In the genomic region with DNA sequence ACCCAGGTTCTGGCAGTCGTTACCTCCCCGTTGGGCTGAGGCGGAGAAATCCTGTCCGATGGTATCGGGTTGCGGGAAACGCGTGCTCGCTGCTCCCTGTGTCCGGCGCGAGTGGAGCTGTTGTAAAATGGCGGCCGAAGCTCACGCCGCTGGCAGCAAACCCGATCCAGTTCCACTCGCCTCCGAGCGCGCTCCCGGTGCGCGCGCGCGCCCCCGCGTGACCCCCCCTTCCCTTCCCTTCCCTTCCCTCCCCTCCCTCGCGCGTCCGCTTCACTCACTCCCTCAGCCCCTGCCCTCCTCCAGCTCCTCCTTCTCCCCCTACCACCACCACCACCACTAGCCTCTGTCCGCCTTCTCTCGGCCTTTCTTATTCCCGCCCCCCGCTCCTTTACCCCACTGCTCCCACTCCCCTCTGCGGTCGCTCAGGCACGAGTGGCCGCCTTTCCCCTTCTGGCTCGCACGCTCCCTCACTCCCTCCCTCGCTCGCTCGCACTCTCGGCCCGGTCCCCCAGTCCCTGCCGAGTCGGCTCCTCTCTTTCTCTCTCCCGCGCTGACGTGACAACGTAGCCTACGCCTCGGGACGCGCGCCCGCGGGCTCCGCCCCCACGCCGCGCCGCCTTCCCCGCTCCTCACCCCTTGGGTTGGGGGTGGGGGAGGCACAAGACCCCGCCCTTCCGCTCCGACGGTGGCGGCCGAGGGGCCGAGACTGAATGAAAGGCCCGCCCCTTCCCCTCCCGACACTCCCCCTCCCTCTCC, we compare ENCODE assay signal across 8 cellular contexts. TPM values are rescaled to one million over a fixed set of nuclear protein-coding genes. Genes with fewer than 3 reads are reported as not detected.
DNase-seq lines count a peak whose midpoint lies in the region; ATAC-seq and TF ChIP-seq lines count a peak whose summit lies in the region.

A gene (minus strand): TSS at position 113 of the 756 bp plus-strand sequence. CDS start 1,447 bp downstream, outside the sequence.

- H3K4me1 ChIP-seq in CD4-positive, CD25-positive, alpha-beta regulatory T cell (ENCODE audit: control insufficient read depth, insufficient read depth, low read length, poor library complexity, severe bottlenecking): peaks cover 42% of the 10 kb centered on the region
- peaks cover 1 to 18% (median 11%) of the 10 kb centered on the region in 4 donors for H3K4me1 ChIP-seq in liver (ENCODE audit: control insufficient read depth in 4 of 4, insufficient read depth in 4 of 4, low read length in 3 of 4)

- DNase-seq in CD4-positive, CD25-positive, alpha-beta regulatory T cell: peak; percentile 97 to 99 (median 98)
- peak; percentile 98 for DNase-seq in NCI-H82 (lab: John Stamatoyannopoulos, UW)
- DNase-seq in activated CD4-positive, alpha-beta T cell treated with anti-CD3 and anti-CD28 coated beads, Interleukin-2, amount 50 U/mL, for 48 hours: peak; percentile 98
- peak; percentile 98 for DNase-seq in dermis blood vessel endothelial cell
- peak; percentile 98 for DNase-seq in stimulated activated CD4-positive, alpha-beta T cell treated with anti-CD3 and anti-CD28 coated beads, Interleukin-4, amount 100 ng/mL, for 1 hour

- WGBS in liver: under 1% methylated on average over 76 of the region's 76 CpGs

- H3K9me3 Mint-ChIP-seq in CD4-positive, CD25-positive, alpha-beta regulatory T cell: peaks cover 0 to 6% (median 0%) of the 10 kb centered on the region in 7 donors

- no peaks in the 10 kb centered on the region for H3K27me3 ChIP-seq in CD4-positive, CD25-positive, alpha-beta regulatory T cell (ENCODE audit: control insufficient read depth, insufficient read depth, low read length)
- no peaks in the 10 kb centered on the region for H3K27me3 ChIP-seq in liver (ENCODE audit: control insufficient read depth in 4 of 4, insufficient read depth in 4 of 4, low read length in 3 of 4)

- peaks cover 18% of the 10 kb centered on the region for H3K36me3 ChIP-seq in CD4-positive, CD25-positive, alpha-beta regulatory T cell (ENCODE audit: control insufficient read depth, insufficient read depth, low read length)
- peaks cover 2 to 13% (median 6%) of the 10 kb centered on the region in 4 donors for H3K36me3 ChIP-seq in liver (ENCODE audit: control insufficient read depth in 4 of 4, insufficient read depth in 3 of 4, low read depth in 1 of 4, low read length in 3 of 4)

- peak within 1 kb of the TSS; percentile 92 to 99 (median 98) for H3K4me3 Mint-ChIP-seq in CD4-positive, CD25-positive, alpha-beta regulatory T cell

- peaks cover 27% of the 10 kb centered on the region for H3K36me3 Mint-ChIP-seq in CD4-positive, CD25-positive, alpha-beta regulatory T cell

- H3K4me1 Mint-ChIP-seq in CD4-positive, CD25-positive, alpha-beta regulatory T cell: peaks cover 34 to 58% (median 49%) of the 10 kb centered on the region in 4 donors

- peaks cover 6% of the 10 kb centered on the region for H3K27me3 Mint-ChIP-seq in CD4-positive, CD25-positive, alpha-beta regulatory T cell

- no peaks in the 10 kb centered on the region for H3K9me3 ChIP-seq in CD4-positive, CD25-positive, alpha-beta regulatory T cell (ENCODE audit: control insufficient read depth in 2 of 2, low read length in 2 of 2)
- no peaks in the 10 kb centered on the region for H3K9me3 ChIP-seq in liver (ENCODE audit: control insufficient read depth in 4 of 4, low read length in 3 of 4)

- peak within 1 kb of the TSS; percentile 99 for H3K27ac ChIP-seq in CD4-positive, CD25-positive, alpha-beta regulatory T cell (ENCODE audit: insufficient read depth, low read length, poor library complexity, severe bottlenecking)
- H3K27ac ChIP-seq in liver (ENCODE audit: low read depth in 1 of 2, low read length in 2 of 2): peak within 1 kb of the TSS; percentile 99 to 100

- no peak for TF ChIP-seq RAD21 in liver (IDR thresholded peaks at IDR 0.05)

- H3K4me3 ChIP-seq in CD4-positive, CD25-positive, alpha-beta regulatory T cell (ENCODE audit: low read depth, low read length): peak within 1 kb of the TSS; percentile 92
- peak within 1 kb of the TSS; percentile 79 to 97 (median 96) for H3K4me3 ChIP-seq in liver (ENCODE audit: low read depth in 1 of 3, low read length in 3 of 3)

- peak within 1 kb of the TSS; percentile 97 to 99 (median 97) for H3K27ac Mint-ChIP-seq in CD4-positive, CD25-positive, alpha-beta regulatory T cell

- peak; percentile 81 to 86 for ATAC-seq in CD4-positive, CD25-positive, alpha-beta regulatory T cell (ENCODE audit: low read depth in 2 of 2)
- ATAC-seq in GM19452 (IDR thresholded peaks at IDR 0.05; ENCODE audit: unreplicated experiment) (peak; percentile 71), HG03575 (IDR thresholded peaks at IDR 0.05; ENCODE audit: extremely low read depth, insufficient number of reproducible peaks, low FRiP score, unreplicated experiment) (peak; percentile 35)

- peak within 1 kb of the TSS; percentile 91 to 94 for H3K9ac ChIP-seq in liver (ENCODE audit: low read depth in 1 of 2, low read length in 2 of 2)

- no peak for TF ChIP-seq CTCF in liver (IDR thresholded peaks at IDR 0.05; ENCODE audit: low read depth, low read length, missing input control)

TF ChIP-seq in liver, 16 proteins besides CTCF, POLR2A, EP300 and RAD21:
- TF ChIP-seq HNF4G (IDR thresholded peaks at IDR 0.05): no peak
- TF ChIP-seq HNF4A (conservative IDR thresholded peaks at IDR 0.05): no peak
- peak; percentile 20 for TF ChIP-seq TAF1 (conservative IDR thresholded peaks at IDR 0.05)
- TF ChIP-seq, protein P1, sequence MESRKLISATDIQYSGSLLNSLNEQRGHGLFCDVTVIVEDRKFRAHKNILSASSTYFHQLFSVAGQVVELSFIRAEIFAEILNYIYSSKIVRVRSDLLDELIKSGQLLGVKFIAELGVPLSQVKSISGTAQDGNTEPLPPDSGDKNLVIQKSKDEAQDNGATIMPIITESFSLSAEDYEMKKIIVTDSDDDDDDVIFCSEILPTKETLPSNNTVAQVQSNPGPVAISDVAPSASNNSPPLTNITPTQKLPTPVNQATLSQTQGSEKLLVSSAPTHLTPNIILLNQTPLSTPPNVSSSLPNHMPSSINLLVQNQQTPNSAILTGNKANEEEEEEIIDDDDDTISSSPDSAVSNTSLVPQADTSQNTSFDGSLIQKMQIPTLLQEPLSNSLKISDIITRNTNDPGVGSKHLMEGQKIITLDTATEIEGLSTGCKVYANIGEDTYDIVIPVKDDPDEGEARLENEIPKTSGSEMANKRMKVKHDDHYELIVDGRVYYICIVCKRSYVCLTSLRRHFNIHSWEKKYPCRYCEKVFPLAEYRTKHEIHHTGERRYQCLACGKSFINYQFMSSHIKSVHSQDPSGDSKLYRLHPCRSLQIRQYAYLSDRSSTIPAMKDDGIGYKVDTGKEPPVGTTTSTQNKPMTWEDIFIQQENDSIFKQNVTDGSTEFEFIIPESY (IDR thresholded peaks at IDR 0.05): no peak
- peak in 1 of 2 donors; percentile 49 for TF ChIP-seq EGR1 (IDR thresholded peaks at IDR 0.05; ENCODE audit: low read depth in 2 of 2)
- TF ChIP-seq, protein P2, sequence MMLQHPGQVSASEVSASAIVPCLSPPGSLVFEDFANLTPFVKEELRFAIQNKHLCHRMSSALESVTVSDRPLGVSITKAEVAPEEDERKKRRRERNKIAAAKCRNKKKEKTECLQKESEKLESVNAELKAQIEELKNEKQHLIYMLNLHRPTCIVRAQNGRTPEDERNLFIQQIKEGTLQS (IDR thresholded peaks at IDR 0.05): no peak
- TF ChIP-seq YY1 (IDR thresholded peaks at IDR 0.05): peak; percentile 99
- TF ChIP-seq, protein P3, sequence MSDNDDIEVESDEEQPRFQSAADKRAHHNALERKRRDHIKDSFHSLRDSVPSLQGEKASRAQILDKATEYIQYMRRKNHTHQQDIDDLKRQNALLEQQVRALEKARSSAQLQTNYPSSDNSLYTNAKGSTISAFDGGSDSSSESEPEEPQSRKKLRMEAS (IDR thresholded peaks at IDR 0.05): no peak
- TF ChIP-seq JUND (IDR thresholded peaks at IDR 0.05): peak in 1 of 2 donors; percentile 6
- peak; percentile 28 for TF ChIP-seq FOXA1 (IDR thresholded peaks at IDR 0.05)
- TF ChIP-seq, protein P4, sequence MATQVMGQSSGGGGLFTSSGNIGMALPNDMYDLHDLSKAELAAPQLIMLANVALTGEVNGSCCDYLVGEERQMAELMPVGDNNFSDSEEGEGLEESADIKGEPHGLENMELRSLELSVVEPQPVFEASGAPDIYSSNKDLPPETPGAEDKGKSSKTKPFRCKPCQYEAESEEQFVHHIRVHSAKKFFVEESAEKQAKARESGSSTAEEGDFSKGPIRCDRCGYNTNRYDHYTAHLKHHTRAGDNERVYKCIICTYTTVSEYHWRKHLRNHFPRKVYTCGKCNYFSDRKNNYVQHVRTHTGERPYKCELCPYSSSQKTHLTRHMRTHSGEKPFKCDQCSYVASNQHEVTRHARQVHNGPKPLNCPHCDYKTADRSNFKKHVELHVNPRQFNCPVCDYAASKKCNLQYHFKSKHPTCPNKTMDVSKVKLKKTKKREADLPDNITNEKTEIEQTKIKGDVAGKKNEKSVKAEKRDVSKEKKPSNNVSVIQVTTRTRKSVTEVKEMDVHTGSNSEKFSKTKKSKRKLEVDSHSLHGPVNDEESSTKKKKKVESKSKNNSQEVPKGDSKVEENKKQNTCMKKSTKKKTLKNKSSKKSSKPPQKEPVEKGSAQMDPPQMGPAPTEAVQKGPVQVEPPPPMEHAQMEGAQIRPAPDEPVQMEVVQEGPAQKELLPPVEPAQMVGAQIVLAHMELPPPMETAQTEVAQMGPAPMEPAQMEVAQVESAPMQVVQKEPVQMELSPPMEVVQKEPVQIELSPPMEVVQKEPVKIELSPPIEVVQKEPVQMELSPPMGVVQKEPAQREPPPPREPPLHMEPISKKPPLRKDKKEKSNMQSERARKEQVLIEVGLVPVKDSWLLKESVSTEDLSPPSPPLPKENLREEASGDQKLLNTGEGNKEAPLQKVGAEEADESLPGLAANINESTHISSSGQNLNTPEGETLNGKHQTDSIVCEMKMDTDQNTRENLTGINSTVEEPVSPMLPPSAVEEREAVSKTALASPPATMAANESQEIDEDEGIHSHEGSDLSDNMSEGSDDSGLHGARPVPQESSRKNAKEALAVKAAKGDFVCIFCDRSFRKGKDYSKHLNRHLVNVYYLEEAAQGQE (IDR thresholded peaks at IDR 0.05): peak; percentile 86
- TF ChIP-seq GABPA (IDR thresholded peaks at IDR 0.05 in 1 of 2, conservative IDR thresholded peaks at IDR 0.05 in 1 of 2): peak in 1 of 2 donors; percentile 77
- TF ChIP-seq NR2F2 (IDR thresholded peaks at IDR 0.05): no peak
- TF ChIP-seq FOXA2 (IDR thresholded peaks at IDR 0.05): no peak
- peak in 1 of 2 donors; percentile 34 for TF ChIP-seq RXRA (IDR thresholded peaks at IDR 0.05)
- TF ChIP-seq SP1 (IDR thresholded peaks at IDR 0.05): peak; percentile 75

RNA-seq across cellular contexts. Expression of the gene that starts here (rescaled TPM):
- total RNA-seq in CD4-positive, CD25-positive, alpha-beta regulatory T cell: 82.3 TPM
- 10 to 100 TPM; 56.4 to 76.5 (median 71.0) TPM for polyA plus RNA-seq in CD4-positive, CD25-positive, alpha-beta regulatory T cell
- total RNA-seq in dermis blood vessel endothelial cell (70.6 and 160 TPM in 2 replicates), liver (10 to 100 TPM; 27.8 to 41.7 TPM)
- 10 to 100 TPM; 30.0 to 30.9 TPM for polyA plus RNA-seq in liver

Comparison
In these comparisons a context has a peak if more than half of its experiments do, and no peak if none do; other contexts are left out.
1. Peak in every context shown above with its lines: DNase-seq, ATAC-seq, H3K4me3 ChIP-seq and H3K27ac ChIP-seq.